19 cellular contexts compared by ENCODE assay signal in the genomic region with DNA sequence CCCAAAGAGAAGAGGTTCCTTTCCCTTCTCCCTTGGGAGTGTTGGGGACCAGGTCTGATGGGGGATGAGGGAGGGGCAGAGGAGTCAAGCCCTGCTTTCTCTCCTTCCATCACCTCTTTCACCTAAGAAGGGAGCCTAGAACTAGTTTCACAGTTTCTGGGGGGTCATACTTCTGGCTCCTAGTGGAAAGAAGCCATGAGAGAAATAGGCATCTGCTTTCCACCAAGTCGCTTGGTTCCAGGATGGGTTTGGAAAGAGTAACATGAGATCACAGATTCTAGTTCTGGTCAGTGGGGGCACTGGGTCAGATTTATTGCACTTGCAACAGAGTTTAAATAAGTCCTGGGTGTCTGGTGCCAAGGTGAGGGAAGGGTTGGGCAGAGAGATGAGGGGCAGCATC. TPM values are rescaled to one million over a fixed set of nuclear protein-coding genes. Genes with fewer than 3 reads are reported as not detected.
"Had no signal": no experiment of that assay in that cellular context is flagged by ENCODE, and none has a peak within 500 bp of the region (broad histone marks: within the 10 kb centered on the region; RNA-seq: fewer than 3 reads in every experiment).

No MANE protein-coding gene starts in this region.

- H3K27me3 ChIP-seq: foreskin keratinocyte, testis, uterus had no signal

- H3K4me2 ChIP-seq: smooth muscle cell had no signal

- H3K36me3 ChIP-seq: uterus had no signal

- DNase-seq: activated CD8-positive, alpha-beta memory T cell treated with anti-CD3 and anti-CD28 coated beads for 24 hours; activated CD8-positive, alpha-beta memory T cell treated with anti-CD3 and anti-CD28 coated beads, Interleukin-2, amount 50 U/mL, for 4 hours; activated naive CD4-positive, alpha-beta T cell; activated naive CD8-positive, alpha-beta T cell treated with anti-CD3 and anti-CD28 coated beads, Interleukin-2, amount 10 ng/mL, durations not matched to agents 7 days and 5 days; activated T-cell treated with anti-CD3 and anti-CD28 coated beads, Interleukin-2, amount 50 U/mL, for 24 hours; amniotic stem cell; cerebellar nuclear complex; lower lobe of right lung; uterus had no signal

- H3K4me1 ChIP-seq: uterus had no signal

- H3K9me3 ChIP-seq: lower lobe of right lung, testis, uterus had no signal

- H3K4me3 ChIP-seq: coronary artery, lower lobe of right lung, smooth muscle cell, testis, uterus had no signal

- H3K27ac ChIP-seq: coronary artery, foreskin keratinocyte, testis, uterus had no signal

- ATAC-seq: T-cell had no signal

RNA-seq across cellular contexts. Expression of gene GPR84, which starts 30.7 kb away (rescaled TPM):
- total RNA-seq: bronchial epithelial cell, glomerular endothelial cell, kidney epithelial cell, left lobe of liver, renal cortical epithelial cell, T-cell had no signal
